8 cellular contexts compared by ENCODE assay signal in the genomic region with DNA sequence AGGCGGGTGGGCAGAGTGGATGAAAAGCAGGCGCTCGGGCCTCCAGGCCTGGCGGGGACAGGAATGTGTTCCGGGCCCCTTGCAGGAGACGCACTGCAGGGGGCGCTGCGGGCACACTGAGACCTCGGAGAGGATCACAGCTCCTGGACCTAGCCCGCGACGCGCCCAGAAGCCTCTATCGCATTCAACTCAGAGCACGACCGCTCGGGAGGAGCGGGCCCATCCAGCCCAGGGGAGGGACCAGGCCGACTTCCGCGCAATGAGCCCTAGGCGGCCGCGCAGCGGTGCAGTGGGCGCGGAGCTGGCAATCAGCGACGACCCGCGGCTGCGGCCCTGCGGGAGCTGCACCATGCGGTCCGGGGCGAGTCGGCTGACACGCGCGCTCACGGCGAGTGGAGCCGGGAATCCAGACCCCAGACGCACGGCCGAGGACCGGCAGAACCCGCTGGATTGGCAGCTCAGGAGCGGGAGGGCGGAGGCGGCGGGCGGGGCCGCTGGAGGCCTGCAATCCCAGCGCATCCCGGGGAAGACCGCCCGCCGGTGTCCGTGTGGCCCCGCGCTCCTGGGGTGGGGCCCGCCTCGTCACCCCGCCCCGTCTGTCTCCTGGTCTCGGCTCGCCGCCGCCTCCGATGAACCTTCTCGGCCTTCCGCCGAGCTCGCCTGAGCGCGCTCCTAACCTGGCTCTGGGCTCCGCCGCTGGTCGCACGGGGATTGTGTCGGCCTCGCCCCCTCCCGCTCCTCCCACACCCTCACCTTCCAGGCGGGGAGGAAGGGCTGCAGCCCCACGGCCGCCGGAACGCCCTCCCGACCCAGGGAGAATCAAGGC. TPM values are rescaled to one million over a fixed set of nuclear protein-coding genes. Genes with fewer than 3 reads are reported as not detected.
DNase-seq lines count a peak whose midpoint lies in the region; ATAC-seq and TF ChIP-seq lines count a peak whose summit lies in the region.

No MANE protein-coding gene starts in this region.

- no peak overlapping the region for H3K9ac ChIP-seq in HUES48 (ENCODE audit: low read depth, low read length)

- H3K4me1 Mint-ChIP-seq in endothelial cell (ENCODE audit: unreplicated experiment) (no peaks in the 10 kb centered on the region), mesothelial cell of epicardium (peaks cover 19% of the 10 kb centered on the region)

- H3K27ac Mint-ChIP-seq in endothelial cell (ENCODE audit: unreplicated experiment) (no peak overlapping the region), mesothelial cell of epicardium (peak overlapping the region; percentile 59)

- H3K27me3 Mint-ChIP-seq in endothelial cell (ENCODE audit: unreplicated experiment): peaks cover 17% of the 10 kb centered on the region
- peaks cover 75% of the 10 kb centered on the region for H3K27me3 Mint-ChIP-seq in mesothelial cell of epicardium (ENCODE audit: low read depth)

- H3K27ac ChIP-seq in HUES48 (ENCODE audit: low read depth, low read length): peak overlapping the region; percentile 14

- no peaks in the 10 kb centered on the region for H3K36me3 ChIP-seq in HUES48 (ENCODE audit: control insufficient read depth, insufficient read depth, low read length)

- H3K36me3 Mint-ChIP-seq in endothelial cell (ENCODE audit: low read depth, unreplicated experiment): peaks cover 5% of the 10 kb centered on the region
- no peaks in the 10 kb centered on the region for H3K36me3 Mint-ChIP-seq in mesothelial cell of epicardium

- H3K9me3 ChIP-seq in HUES48 (ENCODE audit: control insufficient read depth, insufficient read depth, low read length): no peaks in the 10 kb centered on the region

- TF ChIP-seq CTCF in endothelial cell (IDR thresholded peaks at IDR 0.05; ENCODE audit: unreplicated experiment) (peak; percentile 93), mesothelial cell of epicardium (IDR thresholded peaks at IDR 0.05; ENCODE audit: unreplicated experiment) (peak; percentile 83)

- H3K9me3 Mint-ChIP-seq in endothelial cell (ENCODE audit: unreplicated experiment) (no peaks in the 10 kb centered on the region), mesothelial cell of epicardium (peaks cover 5% of the 10 kb centered on the region)

- peak overlapping the region; percentile 57 for H3K4me3 ChIP-seq in HUES48 (ENCODE audit: low read depth, low read length)

- peak; percentile 89 for ATAC-seq in GM21423 (IDR thresholded peaks at IDR 0.05; ENCODE audit: unreplicated experiment)

- DNase-seq in DMS 273 (lab: John Stamatoyannopoulos, UW; ENCODE audit: unreplicated experiment) (peak; percentile 96), NOMO-1 treated with dmso at 0.1 percent for 144 hours (lab: John Stamatoyannopoulos, UW; ENCODE audit: unreplicated experiment) (peak; percentile 86), endothelial cell (ENCODE audit: low spot score) (peak; percentile 98), mesothelial cell of epicardium (ENCODE audit: low spot score in 2 of 2, unreplicated experiment in 2 of 2) (peak; percentile 88 to 96)
- DNase-seq in activated CD8-positive, alpha-beta memory T cell treated with anti-CD3 and anti-CD28 coated beads, Interleukin-2, amount 50 U/mL, for 1 hour (ENCODE audit: extremely low read depth): peak; percentile 87
- DNase-seq in stimulated activated CD8-positive, alpha-beta memory T cell treated with anti-CD3 and anti-CD28 coated beads, Interleukin-15, amount 100 ng/mL, for 4 hours (ENCODE audit: low read depth in 2 of 2): peak; percentile 76 to 83

- H3K4me3 Mint-ChIP-seq in endothelial cell (ENCODE audit: unreplicated experiment): peak overlapping the region; percentile 77
- peak overlapping the region; percentile 71 for H3K4me3 Mint-ChIP-seq in mesothelial cell of epicardium

- peaks cover 17% of the 10 kb centered on the region for H3K4me1 ChIP-seq in HUES48 (ENCODE audit: control insufficient read depth, insufficient read depth, low read length)

- peaks cover 43% of the 10 kb centered on the region for H3K27me3 ChIP-seq in HUES48 (ENCODE audit: control insufficient read depth, insufficient read depth, low read length)

RNA-seq across cellular contexts. Expression of a gene that starts 33.5 kb away (rescaled TPM):
- total RNA-seq in endothelial cell (ENCODE audit: unreplicated experiment) (0.26 TPM), mesothelial cell of epicardium (0.11 to 0.54 TPM (median 0.22 TPM) in 3 replicates)

Comparison
In these comparisons a context has a peak if more than half of its experiments do, and no peak if none do; other contexts are left out.
1. Peak in every context shown above with its lines: DNase-seq, ATAC-seq, H3K4me3 ChIP-seq and H3K27ac ChIP-seq.